In genomic region chr1:87684194-87684593, GRCh38 we compare ENCODE assay signal across 8 cellular contexts.
DNase-seq lines count a peak whose midpoint lies in the region; ATAC-seq and TF ChIP-seq lines count a peak whose summit lies in the region.

No MANE protein-coding gene starts in this region.

- H3K27ac ChIP-seq in urinary bladder (ENCODE audit: low read depth) = peak overlapping the region; percentile 54

- H3K4me1 ChIP-seq in urinary bladder (ENCODE audit: insufficient read depth) = no peaks in the 10 kb centered on the region

- no peaks in the 10 kb centered on the region for H3K36me3 ChIP-seq in urinary bladder (ENCODE audit: insufficient read depth)

- peak overlapping the region; percentile 48 for H3K4me3 ChIP-seq in AG09309 (ENCODE audit: control insufficient read depth, low read depth, low read length)
- H3K4me3 ChIP-seq in choroid plexus epithelial cell (ENCODE audit: low read depth, low read length) = peak overlapping the region; percentile 61
- H3K4me3 ChIP-seq in urinary bladder (ENCODE audit: low read depth, low read length) = peak overlapping the region; percentile 32

- whole genome bisulfite sequencing in urinary bladder = 15% methylated on average over 14 of the region's 14 CpGs

- peaks cover 6% of the 10 kb centered on the region for H3K4me1 Mint-ChIP-seq in memory B cell

- H3K36me3 Mint-ChIP-seq in memory B cell = no peaks in the 10 kb centered on the region

- H3K4me3 Mint-ChIP-seq in memory B cell = peak overlapping the region; percentile 50

- H3K9me3 Mint-ChIP-seq in memory B cell = no peaks in the 10 kb centered on the region

- no peaks in the 10 kb centered on the region for H3K27me3 Mint-ChIP-seq in memory B cell

- ATAC-seq in memory B cell (ENCODE audit: low read depth) = peak; percentile 59
- no peak for ATAC-seq in GM21529 (IDR thresholded peaks at IDR 0.05; ENCODE audit: unreplicated experiment)

- TF ChIP-seq CTCF in AG09309 (IDR thresholded peaks at IDR 0.05; ENCODE audit: control insufficient read depth, insufficient read depth, low read depth, low read length, missing control alignments) = no peak
- TF ChIP-seq CTCF in choroid plexus epithelial cell (conservative IDR thresholded peaks at IDR 0.05; ENCODE audit: low read depth, low read length) = no peak

- no peak for DNase-seq in AG09309 (ENCODE audit: low read depth)
- peak; percentile 28 for DNase-seq in LHCN-M2 (ENCODE audit: low read depth)
- peak; percentile 56 for DNase-seq in choroid plexus epithelial cell (ENCODE audit: low read depth)
- no peak for DNase-seq in memory B cell (ENCODE audit: low spot score in 2 of 2)
- DNase-seq in cortex of kidney (lab: John Stamatoyannopoulos, UW) = no peak
- DNase-seq in NAMALWA (ENCODE audit: low spot score) = no peak

- H3K27ac Mint-ChIP-seq in memory B cell = no peak overlapping the region

Comparison
In these comparisons a context has a peak if more than half of its experiments do, and no peak if none do; other contexts are left out.
1. DNase-seq: peak in LHCN-M2 (single experiment) and choroid plexus epithelial cell (single experiment); none in AG09309 (single experiment), memory B cell (0 of 2), cortex of kidney (single experiment) and NAMALWA (single experiment).
2. Peak in every context shown above with its lines, with median percentiles within 50 percentile points of each other: H3K4me3 ChIP-seq.